8 cellular contexts compared by ENCODE assay signal in genomic region chr4:125314676-125315570, GRCh38. TPM values are rescaled to one million over a fixed set of nuclear protein-coding genes. Genes with fewer than 3 reads are reported as not detected.
DNase-seq lines count a peak whose midpoint lies in the region; FAIRE-seq and TF ChIP-seq lines count a peak whose summit lies in the region.

Gene FAT4, plus strand, starts transcription at chr4:125314955. Its CDS starts 1,457 bp downstream, at chr4:125316412.

- POLR2A ChIA-PET in HEK293T (lab: Yijun Ruan, JAX) = no interaction called here

- DNase-seq in GM13976 (ENCODE audit: low spot score) (peak; percentile 75), HEK293T (ENCODE audit: extremely low spot score) (peak; percentile 82), M059J (ENCODE audit: low read depth) (peak; percentile 92), SK-N-MC (ENCODE audit: low read depth, low spot score) (peak; percentile 68), mammary epithelial cell (peak; percentile 94), D721Med (ENCODE audit: insufficient read length, low spot score) (no peak)

- peaks cover 45% of the 10 kb centered on the region for H3K36me3 ChIP-seq in SK-N-MC (ENCODE audit: insufficient read depth, low read length)
- no peaks in the 10 kb centered on the region for H3K36me3 ChIP-seq in mammary epithelial cell (ENCODE audit: insufficient read depth, low read length)
- H3K36me3 ChIP-seq in rectal smooth muscle tissue (ENCODE audit: control insufficient read depth, insufficient read depth, low read length) = no peaks in the 10 kb centered on the region

- WGBS in mammary epithelial cell (ENCODE audit: low coverage, missing lambda C conversion rate) = 2% methylated on average over 18 of the region's 68 CpGs

- CTCF ChIA-PET in HEK293T (lab: Yijun Ruan, JAX) = interaction anchor here (0.6 to 1.6 kb wide), 6 partner anchors 29 to 724 kb away, joined by 3 to 5 read pairs (median 3); no protein-coding TSS in a partner anchor
- CTCF ChIA-PET in mammary epithelial cell (lab: Charles Lee; ENCODE audit: low non-redundant PET) = interaction anchor here (0.6 to 0.7 kb wide), 2 partner anchors 267 to 586 kb away, joined by 6 to 26 read pairs; no protein-coding TSS in a partner anchor

- no peaks in the 10 kb centered on the region; the same call in 1 of the 2 replicates for H3K9me3 ChIP-seq in SK-N-MC (ENCODE audit: low read depth, low read length)
- no peaks in the 10 kb centered on the region for H3K9me3 ChIP-seq in mammary epithelial cell (replicated peaks; ENCODE audit: insufficient read depth, low read length)

- H3K4me2 ChIP-seq in mammary epithelial cell (ENCODE audit: insufficient read depth, low read depth, low read length) = peak within 1 kb of the TSS; percentile 77

- in situ Hi-C loops in GM13976 (cut with MboI; ENCODE audit: low sequenced_read_pairs, unreplicated experiment) = loop anchor here (25.0 kb wide), 1 partner anchor 1097 kb away; no protein-coding TSS in a partner anchor
- in situ Hi-C loops in mammary epithelial cell (cut with MboI; ENCODE audit: low sequenced_read_pairs in 2 of 2) = loop anchor here (5.0 to 25.0 kb wide), 3 partner anchors 427 to 1297 kb away; no protein-coding TSS in a partner anchor

- peaks cover 17% of the 10 kb centered on the region for H3K4me1 ChIP-seq in mammary epithelial cell (ENCODE audit: insufficient read depth, low read length)
- H3K4me1 ChIP-seq in rectal smooth muscle tissue (ENCODE audit: control insufficient read depth, insufficient read depth, low read length) = peaks cover 17% of the 10 kb centered on the region

- H3K27ac ChIP-seq in SK-N-MC (peak within 1 kb of the TSS; percentile 96), mammary epithelial cell (ENCODE audit: insufficient read depth, low read depth, low read length) (no peak within 1 kb of the TSS), rectal smooth muscle tissue (ENCODE audit: low read depth, low read length) (peak within 1 kb of the TSS; percentile 91)

- peak within 1 kb of the TSS; percentile 96 for H3K9ac ChIP-seq in SK-N-MC (ENCODE audit: insufficient read length)
- peak within 1 kb of the TSS; percentile 22 for H3K9ac ChIP-seq in mammary epithelial cell (ENCODE audit: insufficient read depth, low read length)
- H3K9ac ChIP-seq in rectal smooth muscle tissue (ENCODE audit: low read length) = peak within 1 kb of the TSS; percentile 52

- intact Hi-C loops in mammary epithelial cell (cut with micrococcal nuclease) = loop anchor here (2.0 to 10.0 kb wide), 7 partner anchors 180 to 1470 kb away; no protein-coding TSS in a partner anchor

- no TSS peak for BruUV-seq in mammary epithelial cell (replicated peaks; lab: Mats Ljungman, UMichigan)

- H4K20me1 ChIP-seq in mammary epithelial cell (ENCODE audit: insufficient read depth, low read length) = no peaks in the 10 kb centered on the region

- peak within 1 kb of the TSS; percentile 100 for H2AFZ ChIP-seq in mammary epithelial cell (ENCODE audit: low read depth, low read length)

- TF ChIP-seq CTCF in GM13976 (IDR thresholded peaks at IDR 0.05; ENCODE audit: borderline replicate concordance, control extremely low read depth, extremely low read depth, insufficient read depth, missing control alignments) (no peak), mammary epithelial cell (conservative IDR thresholded peaks at IDR 0.05 in 1 of 2, IDR thresholded peaks at IDR 0.05 in 1 of 2; ENCODE audit: extremely low read depth in 1 of 2, insufficient read depth in 1 of 2, low read depth in 1 of 2, low read length in 2 of 2) (peak in 1 of 2 donors; percentile 2), D721Med (IDR thresholded peaks at IDR 0.05; ENCODE audit: insufficient read depth, missing control alignments) (no peak)

- H3K4me3 ChIP-seq in SK-N-MC = peak within 1 kb of the TSS; percentile 89
- H3K4me3 ChIP-seq in mammary epithelial cell (replicated peaks in 1 of 3; ENCODE audit: insufficient read depth in 1 of 3, low read depth in 2 of 3, low read length in 3 of 3) = peak within 1 kb of the TSS; percentile 93 to 96 (median 96)
- peak within 1 kb of the TSS; percentile 76 for H3K4me3 ChIP-seq in iPS-11a (ENCODE audit: low read depth, low read length)
- H3K4me3 ChIP-seq in rectal smooth muscle tissue (ENCODE audit: low read length) = peak within 1 kb of the TSS; percentile 84

- FAIRE-seq in D721Med (lab: Jason Lieb, UNC) = no peak

- no peaks in the 10 kb centered on the region for H3K79me2 ChIP-seq in mammary epithelial cell (ENCODE audit: insufficient read depth, low read length)

- H3K27me3 ChIP-seq in mammary epithelial cell (ENCODE audit: insufficient read depth, low read length) = peaks cover 2% of the 10 kb centered on the region
- peaks cover 3% of the 10 kb centered on the region for H3K27me3 ChIP-seq in rectal smooth muscle tissue (ENCODE audit: control insufficient read depth, insufficient read depth, low read length)

- dilution Hi-C loops in mammary epithelial cell (cut with HindIII; ENCODE audit: low sequenced_read_pairs) = no loop called here

TF ChIP-seq in HEK293T, 16 proteins besides CTCF, POLR2A, EP300 and RAD21:
- TF ChIP-seq ARNT (IDR thresholded peaks at IDR 0.05) (no peak), FOXK2 (IDR thresholded peaks at IDR 0.05) (no peak), L3MBTL2 (conservative IDR thresholded peaks at IDR 0.05) (peak; percentile 87), FOXA1 (IDR thresholded peaks at IDR 0.05) (no peak), PKNOX1 (IDR thresholded peaks at IDR 0.05) (peak; percentile 97), CTBP1 (IDR thresholded peaks at IDR 0.05; ENCODE audit: borderline replicate concordance) (peak; percentile 39; the same call in 1 of the 2 replicates), ZNF384 (IDR thresholded peaks at IDR 0.05) (peak; percentile 90)
TF ChIP-seq in HEK293T: peak in this region for 4.

RNA-seq across cellular contexts. Expression of gene FAT4, which starts in this region (rescaled TPM):
- 1.6 and 3.1 TPM in 2 replicates for total RNA-seq in M059J (2014; rRNA removed; shearing (Covaris generic))
- total RNA-seq in mammary epithelial cell = 1 to 10 TPM; 1.5 to 5.5 TPM
- 0.42 TPM for polyA plus RNA-seq in mammary epithelial cell
- polyA minus RNA-seq in mammary epithelial cell = 4.6 TPM

Comparison
In these comparisons a context has a peak if more than half of its experiments do, and no peak if none do; other contexts are left out.
1. H3K9ac ChIP-seq: peak in every context shown above with its lines; median percentile 96 in SK-N-MC; 52 in rectal smooth muscle tissue; 22 in mammary epithelial cell.